1 cellular context compared by ENCODE assay signal in the genomic region with DNA sequence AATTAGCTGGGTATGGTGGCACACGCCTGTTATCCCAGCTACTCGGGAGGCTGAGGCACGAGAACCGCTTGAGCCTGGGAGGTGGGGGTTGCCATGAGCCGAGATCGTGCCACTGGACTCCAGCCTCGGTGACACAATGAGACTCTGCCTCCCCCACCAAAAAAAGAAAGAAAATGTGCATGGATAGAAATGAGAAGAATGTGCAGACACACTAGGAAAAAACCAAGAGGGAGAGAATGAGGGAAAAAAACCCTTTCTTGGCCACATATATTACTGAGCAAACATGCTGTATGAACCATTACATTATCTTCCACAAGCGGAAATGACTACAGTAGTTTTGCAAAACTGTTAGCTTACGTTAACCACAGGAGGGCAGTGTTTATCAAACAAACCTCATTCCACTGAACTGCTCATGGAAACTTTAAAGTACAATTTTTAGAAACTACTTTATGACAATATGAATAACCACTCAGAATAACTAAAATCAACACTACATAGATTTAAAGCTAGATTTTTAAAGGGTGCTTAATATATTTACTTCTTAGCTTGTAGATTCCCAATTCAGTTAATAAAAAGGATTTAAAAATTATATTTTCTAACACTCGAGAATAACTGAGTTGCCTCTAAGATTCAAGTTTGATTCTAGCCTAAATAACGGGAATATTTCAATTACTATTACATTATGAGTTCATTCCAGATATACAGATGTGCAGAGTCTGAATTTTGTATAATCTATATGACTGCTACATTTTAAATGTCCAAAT.
A peak's percentile ranks its signal among the peaks of the same experiment; 100 is the strongest.
TF ChIP-seq lines count a peak whose summit lies in the region.

No MANE protein-coding gene starts in this region.

TF ChIP-seq in K562, 482 proteins besides CTCF, POLR2A, EP300 and RAD21 (continued from another document and continues in another):
- TF ChIP-seq, protein P1, sequence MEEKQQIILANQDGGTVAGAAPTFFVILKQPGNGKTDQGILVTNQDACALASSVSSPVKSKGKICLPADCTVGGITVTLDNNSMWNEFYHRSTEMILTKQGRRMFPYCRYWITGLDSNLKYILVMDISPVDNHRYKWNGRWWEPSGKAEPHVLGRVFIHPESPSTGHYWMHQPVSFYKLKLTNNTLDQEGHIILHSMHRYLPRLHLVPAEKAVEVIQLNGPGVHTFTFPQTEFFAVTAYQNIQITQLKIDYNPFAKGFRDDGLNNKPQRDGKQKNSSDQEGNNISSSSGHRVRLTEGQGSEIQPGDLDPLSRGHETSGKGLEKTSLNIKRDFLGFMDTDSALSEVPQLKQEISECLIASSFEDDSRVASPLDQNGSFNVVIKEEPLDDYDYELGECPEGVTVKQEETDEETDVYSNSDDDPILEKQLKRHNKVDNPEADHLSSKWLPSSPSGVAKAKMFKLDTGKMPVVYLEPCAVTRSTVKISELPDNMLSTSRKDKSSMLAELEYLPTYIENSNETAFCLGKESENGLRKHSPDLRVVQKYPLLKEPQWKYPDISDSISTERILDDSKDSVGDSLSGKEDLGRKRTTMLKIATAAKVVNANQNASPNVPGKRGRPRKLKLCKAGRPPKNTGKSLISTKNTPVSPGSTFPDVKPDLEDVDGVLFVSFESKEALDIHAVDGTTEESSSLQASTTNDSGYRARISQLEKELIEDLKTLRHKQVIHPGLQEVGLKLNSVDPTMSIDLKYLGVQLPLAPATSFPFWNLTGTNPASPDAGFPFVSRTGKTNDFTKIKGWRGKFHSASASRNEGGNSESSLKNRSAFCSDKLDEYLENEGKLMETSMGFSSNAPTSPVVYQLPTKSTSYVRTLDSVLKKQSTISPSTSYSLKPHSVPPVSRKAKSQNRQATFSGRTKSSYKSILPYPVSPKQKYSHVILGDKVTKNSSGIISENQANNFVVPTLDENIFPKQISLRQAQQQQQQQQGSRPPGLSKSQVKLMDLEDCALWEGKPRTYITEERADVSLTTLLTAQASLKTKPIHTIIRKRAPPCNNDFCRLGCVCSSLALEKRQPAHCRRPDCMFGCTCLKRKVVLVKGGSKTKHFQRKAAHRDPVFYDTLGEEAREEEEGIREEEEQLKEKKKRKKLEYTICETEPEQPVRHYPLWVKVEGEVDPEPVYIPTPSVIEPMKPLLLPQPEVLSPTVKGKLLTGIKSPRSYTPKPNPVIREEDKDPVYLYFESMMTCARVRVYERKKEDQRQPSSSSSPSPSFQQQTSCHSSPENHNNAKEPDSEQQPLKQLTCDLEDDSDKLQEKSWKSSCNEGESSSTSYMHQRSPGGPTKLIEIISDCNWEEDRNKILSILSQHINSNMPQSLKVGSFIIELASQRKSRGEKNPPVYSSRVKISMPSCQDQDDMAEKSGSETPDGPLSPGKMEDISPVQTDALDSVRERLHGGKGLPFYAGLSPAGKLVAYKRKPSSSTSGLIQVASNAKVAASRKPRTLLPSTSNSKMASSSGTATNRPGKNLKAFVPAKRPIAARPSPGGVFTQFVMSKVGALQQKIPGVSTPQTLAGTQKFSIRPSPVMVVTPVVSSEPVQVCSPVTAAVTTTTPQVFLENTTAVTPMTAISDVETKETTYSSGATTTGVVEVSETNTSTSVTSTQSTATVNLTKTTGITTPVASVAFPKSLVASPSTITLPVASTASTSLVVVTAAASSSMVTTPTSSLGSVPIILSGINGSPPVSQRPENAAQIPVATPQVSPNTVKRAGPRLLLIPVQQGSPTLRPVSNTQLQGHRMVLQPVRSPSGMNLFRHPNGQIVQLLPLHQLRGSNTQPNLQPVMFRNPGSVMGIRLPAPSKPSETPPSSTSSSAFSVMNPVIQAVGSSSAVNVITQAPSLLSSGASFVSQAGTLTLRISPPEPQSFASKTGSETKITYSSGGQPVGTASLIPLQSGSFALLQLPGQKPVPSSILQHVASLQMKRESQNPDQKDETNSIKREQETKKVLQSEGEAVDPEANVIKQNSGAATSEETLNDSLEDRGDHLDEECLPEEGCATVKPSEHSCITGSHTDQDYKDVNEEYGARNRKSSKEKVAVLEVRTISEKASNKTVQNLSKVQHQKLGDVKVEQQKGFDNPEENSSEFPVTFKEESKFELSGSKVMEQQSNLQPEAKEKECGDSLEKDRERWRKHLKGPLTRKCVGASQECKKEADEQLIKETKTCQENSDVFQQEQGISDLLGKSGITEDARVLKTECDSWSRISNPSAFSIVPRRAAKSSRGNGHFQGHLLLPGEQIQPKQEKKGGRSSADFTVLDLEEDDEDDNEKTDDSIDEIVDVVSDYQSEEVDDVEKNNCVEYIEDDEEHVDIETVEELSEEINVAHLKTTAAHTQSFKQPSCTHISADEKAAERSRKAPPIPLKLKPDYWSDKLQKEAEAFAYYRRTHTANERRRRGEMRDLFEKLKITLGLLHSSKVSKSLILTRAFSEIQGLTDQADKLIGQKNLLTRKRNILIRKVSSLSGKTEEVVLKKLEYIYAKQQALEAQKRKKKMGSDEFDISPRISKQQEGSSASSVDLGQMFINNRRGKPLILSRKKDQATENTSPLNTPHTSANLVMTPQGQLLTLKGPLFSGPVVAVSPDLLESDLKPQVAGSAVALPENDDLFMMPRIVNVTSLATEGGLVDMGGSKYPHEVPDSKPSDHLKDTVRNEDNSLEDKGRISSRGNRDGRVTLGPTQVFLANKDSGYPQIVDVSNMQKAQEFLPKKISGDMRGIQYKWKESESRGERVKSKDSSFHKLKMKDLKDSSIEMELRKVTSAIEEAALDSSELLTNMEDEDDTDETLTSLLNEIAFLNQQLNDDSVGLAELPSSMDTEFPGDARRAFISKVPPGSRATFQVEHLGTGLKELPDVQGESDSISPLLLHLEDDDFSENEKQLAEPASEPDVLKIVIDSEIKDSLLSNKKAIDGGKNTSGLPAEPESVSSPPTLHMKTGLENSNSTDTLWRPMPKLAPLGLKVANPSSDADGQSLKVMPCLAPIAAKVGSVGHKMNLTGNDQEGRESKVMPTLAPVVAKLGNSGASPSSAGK (IDR thresholded peaks at IDR 0.05) = peak; percentile 82
- TF ChIP-seq, protein P2, sequence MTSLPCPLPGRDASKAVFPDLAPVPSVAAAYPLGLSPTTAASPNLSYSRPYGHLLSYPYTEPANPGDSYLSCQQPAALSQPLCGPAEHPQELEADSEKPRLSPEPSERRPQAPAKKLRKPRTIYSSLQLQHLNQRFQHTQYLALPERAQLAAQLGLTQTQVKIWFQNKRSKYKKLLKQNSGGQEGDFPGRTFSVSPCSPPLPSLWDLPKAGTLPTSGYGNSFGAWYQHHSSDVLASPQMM (CRISPR knock-in tag; IDR thresholded peaks at IDR 0.05) = no peak
- peak; percentile 58; the same call in 1 of the 2 replicates for TF ChIP-seq NKRF (IDR thresholded peaks at IDR 0.05; ENCODE audit: borderline replicate concordance)
- TF ChIP-seq PML (IDR thresholded peaks at IDR 0.05; ENCODE audit: low read length) = no peak
- TF ChIP-seq TFAP4 (CRISPR knock-in tag; IDR thresholded peaks at IDR 0.05; ENCODE audit: borderline replicate concordance) = peak; percentile 45
- TF ChIP-seq POLR2AphosphoS5 (IDR thresholded peaks at IDR 0.05; ENCODE audit: control insufficient read depth, insufficient read depth, low read depth, low read length) = 0 out of 2 replicates have a peak, but pooled peaks have one; percentile 24
- TF ChIP-seq NCOR1 (IDR thresholded peaks at IDR 0.05) = peak; percentile 8; the same call in 1 of the 2 replicates
- peak; percentile 81 for TF ChIP-seq LEF1 (IDR thresholded peaks at IDR 0.05)
- TF ChIP-seq, protein P3, sequence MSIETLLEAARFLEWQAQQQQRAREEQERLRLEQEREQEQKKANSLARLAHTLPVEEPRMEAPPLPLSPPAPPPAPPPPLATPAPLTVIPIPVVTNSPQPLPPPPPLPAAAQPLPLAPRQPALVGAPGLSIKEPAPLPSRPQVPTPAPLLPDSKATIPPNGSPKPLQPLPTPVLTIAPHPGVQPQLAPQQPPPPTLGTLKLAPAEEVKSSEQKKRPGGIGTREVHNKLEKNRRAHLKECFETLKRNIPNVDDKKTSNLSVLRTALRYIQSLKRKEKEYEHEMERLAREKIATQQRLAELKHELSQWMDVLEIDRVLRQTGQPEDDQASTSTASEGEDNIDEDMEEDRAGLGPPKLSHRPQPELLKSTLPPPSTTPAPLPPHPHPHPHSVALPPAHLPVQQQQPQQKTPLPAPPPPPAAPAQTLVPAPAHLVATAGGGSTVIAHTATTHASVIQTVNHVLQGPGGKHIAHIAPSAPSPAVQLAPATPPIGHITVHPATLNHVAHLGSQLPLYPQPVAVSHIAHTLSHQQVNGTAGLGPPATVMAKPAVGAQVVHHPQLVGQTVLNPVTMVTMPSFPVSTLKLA (conservative IDR thresholded peaks at IDR 0.05) = peak; percentile 51 to 61; a peak in 3 of 4 replicates
- TF ChIP-seq, protein P4, sequence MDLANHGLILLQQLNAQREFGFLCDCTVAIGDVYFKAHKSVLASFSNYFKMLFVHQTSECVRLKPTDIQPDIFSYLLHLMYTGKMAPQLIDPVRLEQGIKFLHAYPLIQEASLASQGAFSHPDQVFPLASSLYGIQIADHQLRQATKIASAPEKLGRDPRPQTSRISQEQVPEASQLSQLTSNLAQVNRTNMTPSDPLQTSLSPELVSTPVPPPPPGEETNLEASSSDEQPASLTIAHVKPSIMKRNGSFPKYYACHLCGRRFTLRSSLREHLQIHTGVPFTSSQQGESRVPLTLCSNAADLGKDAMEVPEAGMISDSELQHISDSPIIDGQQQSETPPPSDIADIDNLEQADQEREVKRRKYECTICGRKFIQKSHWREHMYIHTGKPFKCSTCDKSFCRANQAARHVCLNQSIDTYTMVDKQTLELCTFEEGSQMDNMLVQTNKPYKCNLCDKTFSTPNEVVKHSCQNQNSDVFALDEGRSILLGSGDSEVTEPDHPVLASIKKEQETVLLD (IDR thresholded peaks at IDR 0.05) = 0 out of 2 replicates have a peak, but pooled peaks have one; percentile 45
- TF ChIP-seq, protein P5, sequence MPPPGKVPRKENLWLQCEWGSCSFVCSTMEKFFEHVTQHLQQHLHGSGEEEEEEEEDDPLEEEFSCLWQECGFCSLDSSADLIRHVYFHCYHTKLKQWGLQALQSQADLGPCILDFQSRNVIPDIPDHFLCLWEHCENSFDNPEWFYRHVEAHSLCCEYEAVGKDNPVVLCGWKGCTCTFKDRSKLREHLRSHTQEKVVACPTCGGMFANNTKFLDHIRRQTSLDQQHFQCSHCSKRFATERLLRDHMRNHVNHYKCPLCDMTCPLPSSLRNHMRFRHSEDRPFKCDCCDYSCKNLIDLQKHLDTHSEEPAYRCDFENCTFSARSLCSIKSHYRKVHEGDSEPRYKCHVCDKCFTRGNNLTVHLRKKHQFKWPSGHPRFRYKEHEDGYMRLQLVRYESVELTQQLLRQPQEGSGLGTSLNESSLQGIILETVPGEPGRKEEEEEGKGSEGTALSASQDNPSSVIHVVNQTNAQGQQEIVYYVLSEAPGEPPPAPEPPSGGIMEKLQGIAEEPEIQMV (tag; conservative IDR thresholded peaks at IDR 0.05; ENCODE audit: low read depth) = 0 out of 2 replicates have a peak, but pooled peaks have one; percentile 28
- TF ChIP-seq CREB3 (tag; conservative IDR thresholded peaks at IDR 0.05; ENCODE audit: low read depth) = peak; percentile 77
- TF ChIP-seq CREB3L1 (IDR thresholded peaks at IDR 0.05; ENCODE audit: borderline replicate concordance, low read depth) = peak; percentile 43; the same call in 1 of the 2 replicates
- TF ChIP-seq HDAC3 (IDR thresholded peaks at IDR 0.05; ENCODE audit: borderline replicate concordance, partially characterized antibody) = peak; percentile 37
- peak; percentile 41; the same call in 1 of the 2 replicates for TF ChIP-seq ZNF384 (IDR thresholded peaks at IDR 0.05; ENCODE audit: low read depth, low read length)
- TF ChIP-seq, protein P6, sequence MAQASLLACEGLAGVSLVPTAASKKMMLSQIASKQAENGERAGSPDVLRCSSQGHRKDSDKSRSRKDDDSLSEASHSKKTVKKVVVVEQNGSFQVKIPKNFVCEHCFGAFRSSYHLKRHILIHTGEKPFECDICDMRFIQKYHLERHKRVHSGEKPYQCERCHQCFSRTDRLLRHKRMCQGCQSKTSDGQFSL (CRISPR knock-in tag; IDR thresholded peaks at IDR 0.05) = peak; percentile 66
- TF ChIP-seq, protein P6 (tag; IDR thresholded peaks at IDR 0.05) = no peak
- TF ChIP-seq RAD51 (IDR thresholded peaks at IDR 0.05; ENCODE audit: borderline replicate concordance, low read depth) = peak; percentile 38; the same call in 1 of the 2 replicates
- TF ChIP-seq CBFA2T2 (conservative IDR thresholded peaks at IDR 0.05) = no peak
- TF ChIP-seq MAFK (IDR thresholded peaks at IDR 0.05; ENCODE audit: low read length) = 0 out of 2 replicates have a peak, but pooled peaks have one; percentile 15
- peak; percentile 84 for TF ChIP-seq TRIM28 (IDR thresholded peaks at IDR 0.05)
- peak; percentile 84 for TF ChIP-seq NBN (IDR thresholded peaks at IDR 0.05; ENCODE audit: low read depth)
- TF ChIP-seq MAFF (IDR thresholded peaks at IDR 0.05; ENCODE audit: low read length) = peak; percentile 11; the same call in 1 of the 2 replicates
